1 cellular context compared by ENCODE assay signal in the genomic region with DNA sequence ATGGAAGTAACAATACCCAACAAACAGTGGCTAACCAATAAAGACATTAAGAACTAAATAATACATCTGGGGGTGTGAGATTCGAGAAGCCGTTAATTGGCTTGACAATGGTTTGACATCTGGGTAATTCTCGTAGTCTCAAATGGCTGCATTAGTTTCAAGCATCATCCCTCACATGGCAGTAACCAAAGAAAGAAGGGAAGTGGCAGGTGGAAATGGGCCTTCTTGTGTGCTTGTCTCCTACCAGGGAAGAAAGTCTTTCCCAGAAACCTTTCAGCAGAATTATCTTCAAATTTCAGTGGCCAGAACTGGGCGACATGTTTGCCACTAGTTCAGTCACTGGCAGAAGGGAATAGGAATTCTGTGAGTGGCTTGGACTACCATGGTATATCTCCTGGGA.
A peak's percentile ranks its signal among the peaks of the same experiment; 100 is the strongest.
TF ChIP-seq lines count a peak whose summit lies in the region.

No MANE protein-coding gene starts in this region.

TF ChIP-seq in HepG2, 621 proteins besides CTCF, POLR2A, EP300 and RAD21:
- TF ChIP-seq KDM4B (CRISPR knock-in tag; IDR thresholded peaks at IDR 0.05): no peak
- 0 out of 2 replicates have a peak, but pooled peaks have one; percentile 23 for TF ChIP-seq POLR2G (IDR thresholded peaks at IDR 0.05; ENCODE audit: low read depth, low read length)
- no peak for TF ChIP-seq FOXO1 (CRISPR knock-in tag; IDR thresholded peaks at IDR 0.05)
